ENCODE assay signal across 10 cellular contexts in the genomic region with DNA sequence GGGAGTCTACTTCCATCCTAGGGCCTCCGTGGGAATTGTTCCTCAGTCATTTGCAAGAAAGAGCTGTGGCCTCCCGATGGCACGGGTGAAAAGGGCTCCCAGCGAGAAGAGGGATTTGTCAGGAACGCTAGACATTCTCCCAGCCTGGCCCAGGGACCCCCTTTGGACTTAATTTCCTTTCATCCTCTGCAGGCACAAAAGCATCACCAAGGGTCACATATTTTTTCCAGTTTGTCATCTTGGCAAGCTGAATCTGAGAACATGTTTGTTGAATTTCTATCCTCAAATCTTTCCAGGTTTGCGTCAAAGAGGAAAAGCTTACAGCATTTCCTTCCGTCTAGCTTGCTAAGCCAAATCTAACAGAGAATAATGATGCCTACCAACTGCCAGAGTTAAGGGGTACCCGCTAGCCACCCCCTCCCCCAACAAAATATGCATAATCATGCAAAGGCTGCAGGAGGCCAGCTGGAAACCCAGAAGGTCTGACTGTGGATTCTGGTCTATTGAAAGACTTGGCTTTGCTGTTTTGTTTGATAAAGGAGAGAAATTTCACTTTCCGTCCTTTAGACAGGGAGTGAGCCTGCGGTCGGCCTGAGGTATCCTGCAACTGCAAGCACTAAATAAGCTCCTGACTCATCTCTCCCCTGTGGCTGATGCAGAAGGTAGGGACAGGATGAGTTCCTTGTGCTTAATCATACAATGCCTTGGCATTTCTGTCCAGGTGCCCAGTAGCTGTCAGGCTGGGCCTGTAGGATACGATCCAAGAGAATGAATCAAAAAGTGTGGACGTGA. TPM values are rescaled to one million over a fixed set of nuclear protein-coding genes. Genes with fewer than 3 reads are reported as not detected.
DNase-seq lines count a peak whose midpoint lies in the region; ATAC-seq and TF ChIP-seq lines count a peak whose summit lies in the region.
"Had no signal": no experiment of that assay in that cellular context is flagged by ENCODE, and none has a peak within 500 bp of the region (broad histone marks: within the 10 kb centered on the region; RNA-seq: fewer than 3 reads in every experiment).

No MANE protein-coding gene starts in this region.

- H4K8ac ChIP-seq in mesenchymal stem cell (ENCODE audit: low read length), result no peak overlapping the region

- 33 to 40% methylated on average over 13 of the region's 13 CpGs for WGBS in ectodermal cell, 2 experiments
- 65% methylated on average over 13 of the region's 13 CpGs for WGBS in mesenchymal stem cell

- H3K27me3 ChIP-seq in ectodermal cell (ENCODE audit: control insufficient read depth, insufficient read depth, low read length, poor library complexity, severe bottlenecking) (no peaks in the 10 kb centered on the region), mesenchymal stem cell (ENCODE audit: control insufficient read depth in 1 of 2, insufficient read depth in 1 of 2, low read length in 2 of 2) (no peaks in the 10 kb centered on the region), upper lobe of right lung (no peaks in the 10 kb centered on the region), SJCRH30 (no peaks in the 10 kb centered on the region)

- ATAC-seq in upper lobe of right lung, result no peak
- ATAC-seq: stimulated activated naive CD8-positive, alpha-beta T cell treated with anti-CD3 and anti-CD28 coated beads, Interleukin-15, amount 100 ng/mL, for 72 hours had no signal

- peak overlapping the region; percentile 57 for H3K9ac ChIP-seq in mesenchymal stem cell (ENCODE audit: low read length)

- H3K9me3 ChIP-seq in ectodermal cell (ENCODE audit: control insufficient read depth, low read length) (no peaks in the 10 kb centered on the region), mesenchymal stem cell (ENCODE audit: control insufficient read depth, low read length) (no peaks in the 10 kb centered on the region), upper lobe of right lung (no peaks in the 10 kb centered on the region), SJCRH30 (replicated peaks) (no peaks in the 10 kb centered on the region)

- H3K23ac ChIP-seq in mesenchymal stem cell (ENCODE audit: low read length in 2 of 2), result no peak overlapping the region

- H3K4me3 Mint-ChIP-seq in activated T-cell treated with anti-CD3 and anti-CD28 coated beads, Interleukin-2, amount 50 U/mL, for 24 hours, result no peak overlapping the region
- H3K4me3 Mint-ChIP-seq: B cell; stimulated activated naive CD8-positive, alpha-beta T cell treated with anti-CD3 and anti-CD28 coated beads, Interleukin-15, amount 100 ng/mL, for 72 hours had no signal

- TF ChIP-seq CTCF in upper lobe of right lung (IDR thresholded peaks at IDR 0.05), result no peak

- H3K18ac ChIP-seq in mesenchymal stem cell (ENCODE audit: low read depth in 1 of 2, low read length in 2 of 2), result no peak overlapping the region

- H3K27ac Mint-ChIP-seq in activated T-cell treated with anti-CD3 and anti-CD28 coated beads, Interleukin-2, amount 50 U/mL, for 24 hours, result peak overlapping the region; percentile 19

- H3K14ac ChIP-seq in mesenchymal stem cell (ENCODE audit: low read length in 2 of 2), result no peak overlapping the region

- peak overlapping the region; percentile 40 for H3K27ac ChIP-seq in ectodermal cell (ENCODE audit: insufficient read depth, low read depth, low read length, poor library complexity, severe bottlenecking)
- peak overlapping the region; percentile 9 for H3K27ac ChIP-seq in mesenchymal stem cell (ENCODE audit: low read length, poor library complexity, severe bottlenecking)
- H3K27ac ChIP-seq in upper lobe of right lung, result peak overlapping the region; percentile 65
- no peak overlapping the region for H3K27ac ChIP-seq in SJCRH30

- peaks cover 17% of the 10 kb centered on the region for H3K36me3 Mint-ChIP-seq in activated T-cell treated with anti-CD3 and anti-CD28 coated beads, Interleukin-2, amount 50 U/mL, for 24 hours (ENCODE audit: low read depth)

- H3K4me3 ChIP-seq in ectodermal cell (ENCODE audit: insufficient read depth, low read depth, low read length) (no peak overlapping the region), mesenchymal stem cell (ENCODE audit: insufficient read depth in 1 of 2, low read depth in 1 of 2, low read length in 2 of 2) (peak overlapping the region in 1 of 2 experiments; percentile 32), upper lobe of right lung (no peak overlapping the region), SJCRH30 (no peak overlapping the region)

- no peaks in the 10 kb centered on the region for H3K9me3 Mint-ChIP-seq in activated T-cell treated with anti-CD3 and anti-CD28 coated beads, Interleukin-2, amount 50 U/mL, for 24 hours
- H3K9me3 Mint-ChIP-seq: stimulated activated naive CD8-positive, alpha-beta T cell treated with anti-CD3 and anti-CD28 coated beads, Interleukin-15, amount 100 ng/mL, for 72 hours had no signal

- no peak overlapping the region for H2BK12ac ChIP-seq in mesenchymal stem cell (ENCODE audit: low read length in 2 of 2)

- H2AK5ac ChIP-seq in mesenchymal stem cell (ENCODE audit: low read length, severe bottlenecking), result no peak overlapping the region

- H3K36me3 ChIP-seq in ectodermal cell (ENCODE audit: control insufficient read depth, insufficient read depth, low read length) (no peaks in the 10 kb centered on the region), mesenchymal stem cell (ENCODE audit: control insufficient read depth in 1 of 2, insufficient read depth in 2 of 2, low read depth in 1 of 2, low read length in 2 of 2) (peaks cover 14 to 57% of the 10 kb centered on the region in 2 experiments), upper lobe of right lung (peaks cover 8% of the 10 kb centered on the region), SJCRH30 (no peaks in the 10 kb centered on the region)

- H3K4me1 ChIP-seq in ectodermal cell (ENCODE audit: control insufficient read depth, insufficient read depth, low read length), result peaks cover 18% of the 10 kb centered on the region
- H3K4me1 ChIP-seq in mesenchymal stem cell (ENCODE audit: control insufficient read depth, insufficient read depth, low read depth, low read length), result peaks cover 15% of the 10 kb centered on the region
- peaks cover 22% of the 10 kb centered on the region for H3K4me1 ChIP-seq in upper lobe of right lung
- H3K4me1 ChIP-seq in SJCRH30, result no peaks in the 10 kb centered on the region

- no peak overlapping the region for H3K4me2 ChIP-seq in mesenchymal stem cell (ENCODE audit: low read length, poor library complexity, severe bottlenecking)

- no peak overlapping the region for H2BK120ac ChIP-seq in mesenchymal stem cell (ENCODE audit: low read depth, low read length)

- H3K27me3 Mint-ChIP-seq in activated T-cell treated with anti-CD3 and anti-CD28 coated beads, Interleukin-2, amount 50 U/mL, for 24 hours, result no peaks in the 10 kb centered on the region
- H3K27me3 Mint-ChIP-seq: B cell; stimulated activated naive CD8-positive, alpha-beta T cell treated with anti-CD3 and anti-CD28 coated beads, Interleukin-15, amount 100 ng/mL, for 72 hours had no signal

- H3K79me1 ChIP-seq in mesenchymal stem cell (replicated peaks; ENCODE audit: low read length, poor library complexity, severe bottlenecking), result peaks cover 4% of the 10 kb centered on the region

- H2BK15ac ChIP-seq in mesenchymal stem cell (ENCODE audit: low read depth, poor library complexity, severe bottlenecking), result no peak overlapping the region

- DNase-seq in activated T-cell treated with anti-CD3 and anti-CD28 coated beads, Interleukin-2, amount 50 U/mL, for 24 hours, result no peak
- DNase-seq in activated T-cell treated with anti-CD3 and anti-CD28 coated beads, Interleukin-2, amount 50 U/mL, for 1 hour, result no peak
- DNase-seq in mesenchymal stem cell (peak; percentile 42), upper lobe of right lung (peak; percentile 46), T-helper 1 cell (no peak), iPS-NIHi7 (ENCODE audit: extremely low spot score) (no peak), SJCRH30 (no peak)
- DNase-seq: stimulated activated naive CD8-positive, alpha-beta T cell treated with anti-CD3 and anti-CD28 coated beads, Interleukin-15, amount 100 ng/mL, for 72 hours had no signal

- no peak overlapping the region for H4K91ac ChIP-seq in mesenchymal stem cell (ENCODE audit: low read length)

- peaks cover 3% of the 10 kb centered on the region for H3K4me1 Mint-ChIP-seq in activated T-cell treated with anti-CD3 and anti-CD28 coated beads, Interleukin-2, amount 50 U/mL, for 24 hours (ENCODE audit: low read depth)
- H3K4me1 Mint-ChIP-seq: stimulated activated naive CD8-positive, alpha-beta T cell treated with anti-CD3 and anti-CD28 coated beads, Interleukin-15, amount 100 ng/mL, for 72 hours had no signal

- H2AFZ ChIP-seq in mesenchymal stem cell (ENCODE audit: low read depth, low read length), result no peak overlapping the region

- no peak overlapping the region for H3K4ac ChIP-seq in mesenchymal stem cell (ENCODE audit: low read depth in 1 of 2, low read length in 2 of 2)

- no peak overlapping the region for H2BK5ac ChIP-seq in mesenchymal stem cell (ENCODE audit: low read depth, low read length, poor library complexity, severe bottlenecking)

- intact Hi-C loops in upper lobe of right lung (cut with DNase I), result loop anchor here (5.0 kb wide), 1 partner anchor 445 kb away; no protein-coding TSS in a partner anchor

RNA-seq across cellular contexts. Expression of gene PSMG4, which starts 23.1 kb away (rescaled TPM):
- polyA plus RNA-seq in ectodermal cell (2013, experiment 1 of 4), result 24.2 TPM
- polyA plus RNA-seq in ectodermal cell (2013, experiment 2 of 4), result 27.5 TPM
- polyA plus RNA-seq in ectodermal cell (2013, experiment 3 of 4), result 21.7 TPM
- 26.9 TPM for polyA plus RNA-seq in ectodermal cell (2013, experiment 4 of 4)
- 24.6 TPM for polyA plus RNA-seq in mesenchymal stem cell (2013, experiment 1 of 2)
- 26.0 TPM for polyA plus RNA-seq in mesenchymal stem cell (2013, experiment 2 of 2)
- total RNA-seq in upper lobe of right lung, result 16.9 TPM
- 10.1 and 11.0 TPM in 2 replicates for total RNA-seq in SJCRH30 (2014; rRNA removed; shearing (Covaris generic))

RNA-seq across cellular contexts. Expression of gene TUBB2B, which starts 54.4 kb away (rescaled TPM):
- 606 TPM for polyA plus RNA-seq in ectodermal cell (2013, experiment 1 of 4)
- polyA plus RNA-seq in ectodermal cell (2013, experiment 2 of 4), result 576 TPM
- polyA plus RNA-seq in ectodermal cell (2013, experiment 3 of 4), result 421 TPM
- polyA plus RNA-seq in ectodermal cell (2013, experiment 4 of 4), result 444 TPM
- polyA plus RNA-seq in mesenchymal stem cell (2013, experiment 1 of 2), result 24.5 TPM
- polyA plus RNA-seq in mesenchymal stem cell (2013, experiment 2 of 2), result 25.5 TPM
- 0.46 TPM for total RNA-seq in upper lobe of right lung
- total RNA-seq in SJCRH30 (2014; rRNA removed; shearing (Covaris generic)), result 54.1 and 57.9 TPM in 2 replicates
- total RNA-seq: B cell had no signal

Comparison
In these comparisons a context has a peak if more than half of its experiments do, and no peak if none do; other contexts are left out.
1. DNase-seq: peak in mesenchymal stem cell (single experiment) and upper lobe of right lung (single experiment); none in activated T-cell treated with anti-CD3 and anti-CD28 coated beads, Interleukin-2, amount 50 U/mL, for 24 hours (single experiment), activated T-cell treated with anti-CD3 and anti-CD28 coated beads, Interleukin-2, amount 50 U/mL, for 1 hour (single experiment), T-helper 1 cell (0 of 5), iPS-NIHi7 (single experiment) and SJCRH30 (0 of 2).
2. RNA of gene TUBB2B, which starts 54.4 kb away (total RNA-seq): 54.1 to 57.9 TPM in SJCRH30; 0.46 TPM in upper lobe of right lung (single experiment); every median in the first group is over 10 times any median in the second.